In genomic region chr3:150733936-150734794, GRCh38 we compare ENCODE assay signal across 1 cellular context.
A peak's percentile ranks its signal among the peaks of the same experiment; 100 is the strongest.
TF ChIP-seq lines count a peak whose summit lies in the region.

No MANE protein-coding gene starts in this region.

TF ChIP-seq in HepG2, 621 proteins besides CTCF, POLR2A, EP300 and RAD21 (continued from another document and continues in another):
- TF ChIP-seq ZBTB37 (CRISPR knock-in tag; IDR thresholded peaks at IDR 0.05) (no peak), FOXM1 (CRISPR knock-in tag; IDR thresholded peaks at IDR 0.05) (no peak), ZNF121 (CRISPR knock-in tag; IDR thresholded peaks at IDR 0.05) (no peak), KDM2A (CRISPR knock-in tag; IDR thresholded peaks at IDR 0.05; ENCODE audit: borderline replicate concordance, low read depth) (no peak), ZC3H13 (CRISPR knock-in tag; IDR thresholded peaks at IDR 0.05) (no peak), FIP1L1 (IDR thresholded peaks at IDR 0.05; ENCODE audit: borderline replicate concordance, insufficient read depth, low read depth, low read length) (no peak), ISX (CRISPR knock-in tag; conservative IDR thresholded peaks at IDR 0.05) (no peak), SMARCE1 (IDR thresholded peaks at IDR 0.05; ENCODE audit: borderline replicate concordance) (no peak), SUZ12 (IDR thresholded peaks at IDR 0.05; ENCODE audit: low read depth, low read length) (no peak), ZNF792 (CRISPR knock-in tag; IDR thresholded peaks at IDR 0.05) (0 out of 2 replicates have a peak, but pooled peaks have one; percentile 17), ZNF230 (CRISPR knock-in tag; IDR thresholded peaks at IDR 0.05) (no peak), JDP2 (CRISPR knock-in tag; IDR thresholded peaks at IDR 0.05; ENCODE audit: borderline replicate concordance) (no peak; the same call in 1 of the 2 replicates), ZNF446 (CRISPR knock-in tag; IDR thresholded peaks at IDR 0.05) (no peak), BCL3 (CRISPR knock-in tag; IDR thresholded peaks at IDR 0.05) (no peak), SAP130 (CRISPR knock-in tag; IDR thresholded peaks at IDR 0.05; ENCODE audit: low read depth) (peak; percentile 53), ZNF503 (CRISPR knock-in tag; IDR thresholded peaks at IDR 0.05) (no peak), ZBTB8A (CRISPR knock-in tag; IDR thresholded peaks at IDR 0.05; ENCODE audit: borderline replicate concordance, low read depth) (no peak), PHF8 (CRISPR knock-in tag; IDR thresholded peaks at IDR 0.05) (no peak), ELF3 (CRISPR knock-in tag; IDR thresholded peaks at IDR 0.05) (peak; percentile 79), ZNF138 (CRISPR knock-in tag; IDR thresholded peaks at IDR 0.05; ENCODE audit: low read depth) (no peak), FOSL1 (CRISPR knock-in tag; IDR thresholded peaks at IDR 0.05; ENCODE audit: borderline replicate concordance) (no peak), FOSL2 (CRISPR knock-in tag; IDR thresholded peaks at IDR 0.05) (peak; percentile 86), GATA4 (IDR thresholded peaks at IDR 0.05; ENCODE audit: borderline replicate concordance, low read depth) (no peak), TFDP2 (CRISPR knock-in tag; IDR thresholded peaks at IDR 0.05) (no peak), MTF2 (CRISPR knock-in tag; IDR thresholded peaks at IDR 0.05; ENCODE audit: borderline replicate concordance) (no peak), MED13 (CRISPR knock-in tag; IDR thresholded peaks at IDR 0.05) (peak; percentile 63; the same call in 1 of the 2 replicates), ZNF3 (CRISPR knock-in tag; IDR thresholded peaks at IDR 0.05) (peak; percentile 64), PPARG (CRISPR knock-in tag; conservative IDR thresholded peaks at IDR 0.05) (no peak; the same call in 1 of the 2 replicates), PRDM4 (CRISPR knock-in tag; IDR thresholded peaks at IDR 0.05; ENCODE audit: borderline replicate concordance) (no peak), ZBTB3 (CRISPR knock-in tag; IDR thresholded peaks at IDR 0.05; ENCODE audit: borderline replicate concordance, low read depth) (no peak), ARNTL (CRISPR knock-in tag; IDR thresholded peaks at IDR 0.05) (no peak), ZNF441 (CRISPR knock-in tag; IDR thresholded peaks at IDR 0.05; ENCODE audit: borderline replicate concordance) (no peak), NFKB2 (CRISPR knock-in tag; IDR thresholded peaks at IDR 0.05; ENCODE audit: borderline replicate concordance) (no peak), DR1 (CRISPR knock-in tag; IDR thresholded peaks at IDR 0.05) (no peak), MAZ (IDR thresholded peaks at IDR 0.05; ENCODE audit: borderline replicate concordance, low read depth, low read length) (0 out of 2 replicates have a peak, but pooled peaks have one; percentile 18), MAZ (CRISPR knock-in tag; IDR thresholded peaks at IDR 0.05; ENCODE audit: low read depth) (no peak), ZNF281 (CRISPR knock-in tag; IDR thresholded peaks at IDR 0.05; ENCODE audit: borderline replicate concordance) (no peak), ZNF33B (CRISPR knock-in tag; IDR thresholded peaks at IDR 0.05) (no peak), MXD4 (CRISPR knock-in tag; IDR thresholded peaks at IDR 0.05) (no peak; the same call in 1 of the 2 replicates), ZNF576 (CRISPR knock-in tag; IDR thresholded peaks at IDR 0.05) (no peak), EED (CRISPR knock-in tag; IDR thresholded peaks at IDR 0.05) (no peak), CC2D1A (CRISPR knock-in tag; IDR thresholded peaks at IDR 0.05) (no peak), ZNF10 (CRISPR knock-in tag; IDR thresholded peaks at IDR 0.05; ENCODE audit: borderline replicate concordance, low read depth) (no peak), MEIS1 (CRISPR knock-in tag; IDR thresholded peaks at IDR 0.05; ENCODE audit: borderline replicate concordance) (no peak), KLF9 (CRISPR knock-in tag; IDR thresholded peaks at IDR 0.05; ENCODE audit: low read depth) (no peak), ZNF800 (CRISPR knock-in tag; IDR thresholded peaks at IDR 0.05) (peak; percentile 33; the same call in 1 of the 2 replicates), SMYD3 (CRISPR knock-in tag; IDR thresholded peaks at IDR 0.05) (no peak), ZSCAN12 (CRISPR knock-in tag; IDR thresholded peaks at IDR 0.05) (no peak), IKZF4 (CRISPR knock-in tag; IDR thresholded peaks at IDR 0.05; ENCODE audit: borderline replicate concordance, low read depth, not compliant biosample characterization) (no peak), MAFF (IDR thresholded peaks at IDR 0.05; ENCODE audit: low read depth, low read length) (0 out of 2 replicates have a peak, but pooled peaks have one; percentile 9), CENPBD1 (CRISPR knock-in tag; IDR thresholded peaks at IDR 0.05; ENCODE audit: borderline replicate concordance, low read depth) (no peak), PBX3 (CRISPR knock-in tag; IDR thresholded peaks at IDR 0.05; ENCODE audit: borderline replicate concordance) (no peak), ZNF180 (CRISPR knock-in tag; IDR thresholded peaks at IDR 0.05; ENCODE audit: borderline replicate concordance, low read depth) (no peak), ZNF773 (CRISPR knock-in tag; IDR thresholded peaks at IDR 0.05; ENCODE audit: borderline replicate concordance) (no peak), LBX2 (CRISPR knock-in tag; IDR thresholded peaks at IDR 0.05; ENCODE audit: borderline replicate concordance) (no peak), ZNF382 (CRISPR knock-in tag; IDR thresholded peaks at IDR 0.05; ENCODE audit: borderline replicate concordance) (no peak), ZSCAN25 (CRISPR knock-in tag; IDR thresholded peaks at IDR 0.05) (no peak), THAP11 (CRISPR knock-in tag; IDR thresholded peaks at IDR 0.05) (peak; percentile 39; the same call in 1 of the 2 replicates), NRL (CRISPR knock-in tag; IDR thresholded peaks at IDR 0.05; ENCODE audit: borderline replicate concordance) (no peak)
